In the genomic region with DNA sequence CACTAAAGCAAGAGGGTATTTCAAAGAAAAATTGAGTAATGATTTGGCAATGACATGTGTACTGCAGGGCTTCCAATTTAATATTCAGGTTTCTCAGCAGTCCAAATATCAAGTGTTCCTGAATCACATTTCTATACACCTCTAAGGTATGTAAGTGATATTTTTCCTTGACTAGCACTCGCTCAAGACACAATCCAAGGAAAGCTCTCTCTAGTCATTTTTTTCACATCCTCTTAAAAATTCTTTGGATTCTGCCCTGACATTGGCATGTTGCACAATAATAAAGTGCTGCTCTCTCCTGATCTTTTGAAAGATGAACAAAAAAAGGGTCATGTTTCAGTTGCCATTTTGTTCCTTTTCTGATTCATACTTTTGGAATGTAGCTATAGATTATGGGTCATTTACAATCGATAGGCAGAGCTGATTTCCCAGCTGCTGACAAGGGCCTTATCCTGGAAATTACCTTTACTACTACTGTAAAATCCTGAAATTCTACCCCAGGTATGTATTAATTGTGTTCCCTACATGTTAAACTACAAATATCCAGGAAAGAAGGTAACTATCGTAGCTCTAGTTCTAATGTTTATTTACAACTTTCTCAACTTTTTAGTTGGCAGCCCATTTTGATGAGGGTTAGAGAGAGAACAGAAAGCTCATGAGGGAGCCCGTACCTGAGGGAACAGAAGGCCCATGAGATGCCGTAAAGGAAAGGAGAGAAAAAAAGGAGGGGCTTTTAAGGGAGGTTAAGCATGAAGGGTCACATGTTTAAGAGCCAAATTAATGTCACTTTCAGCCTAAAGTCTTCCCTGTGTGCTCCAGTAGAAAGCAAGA, we compare ENCODE assay signal across 20 cellular contexts. TPM values are rescaled to one million over a fixed set of nuclear protein-coding genes. Genes with fewer than 3 reads are reported as not detected.
DNase-seq lines count a peak whose midpoint lies in the region; FAIRE-seq and TF ChIP-seq lines count a peak whose summit lies in the region.
"Had no signal": no experiment of that assay in that cellular context is flagged by ENCODE, and none has a peak within 500 bp of the region (broad histone marks: within the 10 kb centered on the region; RNA-seq: fewer than 3 reads in every experiment).

No MANE protein-coding gene starts in this region.

- H3K36me3 ChIP-seq in ACC112 (ENCODE audit: insufficient read depth, low read length) (no peaks in the 10 kb centered on the region), liver (ENCODE audit: control insufficient read depth in 4 of 4, insufficient read depth in 3 of 4, low read depth in 1 of 4, low read length in 3 of 4) (no peaks in the 10 kb centered on the region)
- H3K36me3 ChIP-seq: heart right ventricle, MG63 had no signal

- no peaks in the 10 kb centered on the region for H3K79me2 ChIP-seq in ACC112 (ENCODE audit: control insufficient read depth, insufficient read depth, low read length, unreplicated experiment)

- H3K4me1 ChIP-seq in ACC112 (ENCODE audit: control insufficient read depth, insufficient read depth, low read length, unreplicated experiment) (peaks cover 15% of the 10 kb centered on the region), liver (ENCODE audit: control insufficient read depth in 4 of 4, insufficient read depth in 4 of 4, low read length in 3 of 4) (peaks cover 2 to 8% (median 5%) of the 10 kb centered on the region in 4 donors)
- H3K4me1 ChIP-seq: heart right ventricle, psoas muscle had no signal

- TF ChIP-seq CTCF in liver (IDR thresholded peaks at IDR 0.05; ENCODE audit: low read depth, low read length, missing input control) = no peak

- 53% methylated on average over 5 of the region's 5 CpGs for WGBS in liver

- H3K9ac ChIP-seq in liver (ENCODE audit: low read depth in 1 of 2, low read length in 2 of 2) = no peak overlapping the region

- peak overlapping the region; percentile 8 for H3K27ac ChIP-seq in ACC112 (ENCODE audit: low read depth, low read length)
- peak overlapping the region; percentile 17 to 75 for H3K27ac ChIP-seq in liver (ENCODE audit: low read depth in 1 of 2, low read length in 2 of 2)
- H3K27ac ChIP-seq: heart right ventricle, psoas muscle had no signal

- peak; percentile 68 for DNase-seq in HTR-8/SVneo (ENCODE audit: insufficient read length, low spot score)
- DNase-seq in dedifferentiated amniotic fluid mesenchymal stem cell (ENCODE audit: extremely low spot score) = peak; percentile 58
- no peak for DNase-seq in occipital lobe (lab: John Stamatoyannopoulos, UW)
- no peak for DNase-seq in NCI-H1930 (lab: John Stamatoyannopoulos, UW)
- DNase-seq in NCI-H2081 (lab: John Stamatoyannopoulos, UW) = no peak
- no peak for DNase-seq in NCI-H1092 (lab: John Stamatoyannopoulos, UW)
- DNase-seq: ACHN; activated CD4-positive, alpha-beta T cell treated with anti-CD3 and anti-CD28 coated beads for 36 hours; activated T-cell treated with anti-CD3 and anti-CD28 coated beads, Interleukin-2, amount 50 U/mL, for 24 hours; cerebellar nuclear complex; heart right ventricle; MG63; NCI-H2171 treated with DMSO at 0.1 percent for 48 hours; NK-92 treated with Interleukin-12 subunit alpha and Interleukin-12 subunit beta, amount 100 ng/mL, for 24 hours; psoas muscle; SIG-M5; T-helper 9 cell had no signal

- FAIRE-seq in HTR-8/SVneo (lab: Jason Lieb, UNC) = no peak
- FAIRE-seq: G401.6 had no signal

- H3K4me3 ChIP-seq in ACC112 (ENCODE audit: low read depth, low read length) (peak overlapping the region; percentile 33; the same call in 1 of the 2 replicates), liver (ENCODE audit: low read depth in 1 of 3, low read length in 3 of 3) (no peak overlapping the region)
- H3K4me3 ChIP-seq: heart right ventricle, MG63, psoas muscle had no signal

- H3K27me3 ChIP-seq in ACC112 (ENCODE audit: insufficient read depth, low read length) (no peaks in the 10 kb centered on the region), liver (ENCODE audit: control insufficient read depth in 4 of 4, insufficient read depth in 4 of 4, low read length in 3 of 4) (no peaks in the 10 kb centered on the region)
- H3K27me3 ChIP-seq: MG63 had no signal

- TF ChIP-seq RAD21 in liver (IDR thresholded peaks at IDR 0.05) = no peak

- H2AFZ ChIP-seq in ACC112 (ENCODE audit: low read length, unreplicated experiment) = peak overlapping the region; percentile 34

- peaks cover 0 to 7% (median 0%) of the 10 kb centered on the region in 4 donors for H3K9me3 ChIP-seq in liver (ENCODE audit: control insufficient read depth in 4 of 4, low read length in 3 of 4)
- H3K9me3 ChIP-seq: psoas muscle had no signal

TF ChIP-seq in liver, 16 proteins besides CTCF, POLR2A, EP300 and RAD21:
- no peak for TF ChIP-seq FOXA1 (IDR thresholded peaks at IDR 0.05)
- TF ChIP-seq HNF4A (conservative IDR thresholded peaks at IDR 0.05) = peak in 1 of 2 donors; percentile 38
TF ChIP-seq in liver: peak in this region for 1.

RNA-seq across cellular contexts. Expression of a gene that starts 22.2 kb away (rescaled TPM):
- total RNA-seq in liver = 100 to 1,000 TPM in 1 of 2 donors, 10 to 100 TPM in 1; 57.8 to 110 TPM
- 10 to 100 TPM; 18.7 to 33.6 TPM for polyA plus RNA-seq in liver
- total RNA-seq in occipital lobe = 28.2 TPM

Comparison
In these comparisons a context has a peak if more than half of its experiments do, and no peak if none do; other contexts are left out.
1. DNase-seq: peak in HTR-8/SVneo (single experiment) and dedifferentiated amniotic fluid mesenchymal stem cell (single experiment); none in occipital lobe (single experiment), NCI-H1930 (0 of 2), NCI-H2081 (0 of 2) and NCI-H1092 (single experiment).